Comparison of ENCODE assay signal across 19 cellular contexts in the genomic region with DNA sequence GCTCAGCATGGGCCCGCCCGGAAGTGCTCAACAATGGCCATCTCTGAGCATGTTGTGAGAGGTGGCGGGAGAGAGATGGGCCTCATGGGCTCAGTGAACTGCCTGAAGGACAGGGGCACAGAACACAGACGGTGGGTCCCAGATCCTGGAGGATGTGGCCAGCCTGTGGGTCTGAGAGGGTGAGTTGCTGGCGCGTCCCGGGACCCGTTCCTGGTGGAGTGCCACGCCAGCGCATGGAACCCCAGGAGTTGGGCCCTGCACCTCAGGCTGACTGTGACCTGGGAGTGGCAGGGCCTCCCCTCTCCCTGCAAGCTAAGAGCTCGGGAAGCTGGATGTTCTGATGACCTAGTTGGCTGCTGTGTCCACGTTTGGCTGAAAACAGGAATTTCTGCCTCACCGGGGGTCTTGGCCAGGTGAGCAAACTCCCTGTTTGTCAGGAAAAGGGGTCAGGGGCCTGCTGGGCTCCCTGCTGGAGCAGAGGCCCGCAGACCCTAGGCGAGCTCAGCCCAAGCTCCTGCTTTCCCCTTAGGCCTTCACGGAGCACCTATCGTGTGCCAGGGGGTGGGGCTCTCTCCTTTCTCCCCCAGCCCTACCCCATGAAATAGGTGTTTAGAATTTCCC. TPM values are rescaled to one million over a fixed set of nuclear protein-coding genes. Genes with fewer than 3 reads are reported as not detected.
A peak's percentile ranks its signal among the peaks of the same experiment; 100 is the strongest.
DNase-seq lines count a peak whose midpoint lies in the region; TF ChIP-seq lines count a peak whose summit lies in the region.
"Had no signal": no experiment of that assay in that cellular context is flagged by ENCODE, and none has a peak within 500 bp of the region (broad histone marks: within the 10 kb centered on the region; RNA-seq: fewer than 3 reads in every experiment).

No MANE protein-coding gene starts in this region.

- H3K4me1 ChIP-seq in neural progenitor cell (no peaks in the 10 kb centered on the region), transverse colon (peaks cover 5 to 36% (median 26%) of the 10 kb centered on the region in 4 donors), SK-N-SH (ENCODE audit: control insufficient read depth in 1 of 2, insufficient read depth in 2 of 2, low read depth in 1 of 2, low read length in 1 of 2) (no peaks in the 10 kb centered on the region)
- H3K4me1 ChIP-seq: A549 had no signal

- peak; percentile 49 for DNase-seq in activated effector memory CD4-positive, alpha-beta T cell treated with anti-CD3 and anti-CD28 coated beads, Interleukin-2, amount 50 U/mL, for 16 hours
- DNase-seq in activated effector memory CD4-positive, alpha-beta T cell treated with Interleukin-2 at 50 U/mL for 16 hours, result no peak
- DNase-seq in glutamatergic neuron (peak; percentile 10), neural progenitor cell (ENCODE audit: low spot score) (no peak), transverse colon (no peak), SK-N-SH (no peak), Kasumi-1 (lab: John Stamatoyannopoulos, UW) (no peak), GM10248 (ENCODE audit: extremely low spot score) (no peak)
- DNase-seq: activated CD4-positive, alpha-beta T cell treated with anti-CD3 and anti-CD28 coated beads, Interleukin-2, amount 10 ng/mL, durations not matched to agents 24 days and 14 days; amniotic stem cell; CD8-positive, alpha-beta memory T cell; NCI-H446 treated with DMSO at 0.1 percent for 48 hours; T-helper 9 cell had no signal

- no peaks in the 10 kb centered on the region for H3K9me2 ChIP-seq in SK-N-SH

- CTCF ChIA-PET in SK-N-SH (lab: Yijun Ruan, JAX), result interaction anchor here (1.0 to 1.2 kb wide), 2 partner anchors 15 to 28 kb away, joined by 3 read pairs; a partner anchor contains a TSS
- CTCF ChIA-PET in GM10248 (lab: Yijun Ruan, JAX), result interaction anchor here (1.9 to 3.0 kb wide), 2 partner anchors 10 to 24 kb away, joined by 8 read pairs; no protein-coding TSS in a partner anchor

- H3K36me3 Mint-ChIP-seq in glutamatergic neuron (ENCODE audit: unreplicated experiment), result no peaks in the 10 kb centered on the region
- no peaks in the 10 kb centered on the region for H3K36me3 Mint-ChIP-seq in neural progenitor cell
- H3K36me3 Mint-ChIP-seq: CD8-positive, alpha-beta memory T cell had no signal

- H3K27ac Mint-ChIP-seq in glutamatergic neuron (ENCODE audit: unreplicated experiment) (no peak overlapping the region), neural progenitor cell (peak overlapping the region; percentile 60)
- H3K27ac Mint-ChIP-seq: activated CD4-positive, alpha-beta T cell treated with anti-CD3 and anti-CD28 coated beads, Interleukin-2, amount 10 ng/mL, durations not matched to agents 24 days and 14 days; CD8-positive, alpha-beta memory T cell had no signal

- WGBS in transverse colon (ENCODE audit: low coverage in 1 of 2), 2 donors, result 75 to 78% methylated on average over 4 to 17 of the region's 17 CpGs
- 79% methylated on average over 17 of the region's 17 CpGs for WGBS in SK-N-SH (ENCODE audit: low lambda C conversion rate)

- H3K9me3 Mint-ChIP-seq in glutamatergic neuron (ENCODE audit: unreplicated experiment) (peaks cover 4% of the 10 kb centered on the region), neural progenitor cell (no peaks in the 10 kb centered on the region)
- H3K9me3 Mint-ChIP-seq: activated CD4-positive, alpha-beta T cell treated with anti-CD3 and anti-CD28 coated beads, Interleukin-2, amount 10 ng/mL, durations not matched to agents 24 days and 14 days; CD8-positive, alpha-beta memory T cell; stimulated activated naive CD8-positive, alpha-beta T cell treated with anti-CD3 and anti-CD28 coated beads, Interleukin-15, amount 100 ng/mL, for 72 hours had no signal

- no peak overlapping the region for H3K4me2 ChIP-seq in neural progenitor cell
- no peak overlapping the region for H3K4me2 ChIP-seq in SK-N-SH
- H3K4me2 ChIP-seq: A549 had no signal

- H2AFZ ChIP-seq in neural progenitor cell (replicated peaks), result no peak overlapping the region
- no peak overlapping the region for H2AFZ ChIP-seq in SK-N-SH (ENCODE audit: low read depth)

- no peak overlapping the region for H3K27ac ChIP-seq in neural progenitor cell
- peak overlapping the region; percentile 72 to 79 (median 74) for H3K27ac ChIP-seq in transverse colon
- H3K27ac ChIP-seq in SK-N-SH (ENCODE audit: low read depth in 2 of 2, low read length in 1 of 2), result no peak overlapping the region
- H3K27ac ChIP-seq: A549, neutrophil had no signal

- H3K27me3 Mint-ChIP-seq in glutamatergic neuron (ENCODE audit: unreplicated experiment) (peaks cover 3% of the 10 kb centered on the region), neural progenitor cell (ENCODE audit: insufficient read depth, low read depth) (peaks cover 12% of the 10 kb centered on the region)

- TF ChIP-seq EP300 in transverse colon (IDR thresholded peaks at IDR 0.05; ENCODE audit: low read depth) (no peak), SK-N-SH (IDR thresholded peaks at IDR 0.05; ENCODE audit: borderline replicate concordance in 1 of 2, low read depth in 1 of 2, low read length in 1 of 2) (no peak)

- H3K4me3 Mint-ChIP-seq in glutamatergic neuron (ENCODE audit: unreplicated experiment) (no peak overlapping the region), neural progenitor cell (no peak overlapping the region)
- H3K4me3 Mint-ChIP-seq: activated CD4-positive, alpha-beta T cell treated with anti-CD3 and anti-CD28 coated beads, Interleukin-2, amount 10 ng/mL, durations not matched to agents 24 days and 14 days; CD8-positive, alpha-beta memory T cell; stimulated activated naive CD8-positive, alpha-beta T cell treated with anti-CD3 and anti-CD28 coated beads, Interleukin-15, amount 100 ng/mL, for 72 hours had no signal

- POLR2A ChIA-PET in SK-N-SH (lab: Yijun Ruan, JAX) (no interaction called here), GM10248 (lab: Yijun Ruan, JAX) (no interaction called here)

- no peak overlapping the region for H3K4me3 ChIP-seq in neural progenitor cell
- H3K4me3 ChIP-seq in transverse colon, result no peak overlapping the region
- H3K4me3 ChIP-seq in SK-N-SH (ENCODE audit: low read depth in 2 of 2, low read length in 1 of 2), result no peak overlapping the region
- H3K4me3 ChIP-seq: A549, GM12878, K562, lung had no signal

- intact Hi-C loops in transverse colon (cut with DNase I; ENCODE audit: low total_unique reads), result no loop called here

- TF ChIP-seq POLR2A in transverse colon (IDR thresholded peaks at IDR 0.05), result no peak

- TF ChIP-seq RAD21 in SK-N-SH (IDR thresholded peaks at IDR 0.05; ENCODE audit: low read length), result no peak

- H3K9ac ChIP-seq in neural progenitor cell (no peak overlapping the region), SK-N-SH (no peak overlapping the region)

- H3K79me2 ChIP-seq in neural progenitor cell (ENCODE audit: low read depth) (no peaks in the 10 kb centered on the region), SK-N-SH (ENCODE audit: insufficient read depth) (no peaks in the 10 kb centered on the region)

- no peaks in the 10 kb centered on the region for H3F3A ChIP-seq in neural progenitor cell (ENCODE audit: low read depth)
- H3F3A ChIP-seq in SK-N-SH (replicated peaks; ENCODE audit: insufficient read depth), result no peaks in the 10 kb centered on the region

- H3K36me3 ChIP-seq in neural progenitor cell (no peaks in the 10 kb centered on the region), transverse colon (no peaks in the 10 kb centered on the region), SK-N-SH (replicated peaks in 1 of 2; ENCODE audit: control insufficient read depth in 1 of 2, insufficient read depth in 2 of 2, low read length in 1 of 2) (no peaks in the 10 kb centered on the region)
- H3K36me3 ChIP-seq: neutrophil had no signal

- H4K20me1 ChIP-seq in neural progenitor cell (ENCODE audit: low read depth) (no peaks in the 10 kb centered on the region), SK-N-SH (ENCODE audit: insufficient read depth) (no peaks in the 10 kb centered on the region)

- H3K27me3 ChIP-seq in neural progenitor cell (no peaks in the 10 kb centered on the region), transverse colon (no peaks in the 10 kb centered on the region), SK-N-SH (ENCODE audit: insufficient read depth) (no peaks in the 10 kb centered on the region)

- TF ChIP-seq CTCF in glutamatergic neuron (IDR thresholded peaks at IDR 0.05; ENCODE audit: partially characterized antibody, unreplicated experiment) (no peak), neural progenitor cell (IDR thresholded peaks at IDR 0.05) (no peak), transverse colon (IDR thresholded peaks at IDR 0.05) (no peak), SK-N-SH (IDR thresholded peaks at IDR 0.05) (no peak), GM10248 (IDR thresholded peaks at IDR 0.05; ENCODE audit: control extremely low read depth, extremely low read depth, low read depth, missing control alignments) (no peak)

- H3K9me3 ChIP-seq in neural progenitor cell (ENCODE audit: low read depth) (no peaks in the 10 kb centered on the region), transverse colon (no peaks in the 10 kb centered on the region), SK-N-SH (no peaks in the 10 kb centered on the region)
- H3K9me3 ChIP-seq: A549, neutrophil had no signal

- in situ Hi-C loops in transverse colon (cut with MboI; ENCODE audit: low pct_ligation_motif_present in 1 of 4, low pct_unique_long_range_greater_than_20kb in 1 of 4, low sequenced_read_pairs in 3 of 4), result no loop called here

- H3K4me1 Mint-ChIP-seq in glutamatergic neuron (ENCODE audit: low read depth, unreplicated experiment) (no peaks in the 10 kb centered on the region), neural progenitor cell (peaks cover 19% of the 10 kb centered on the region)
- H3K4me1 Mint-ChIP-seq: CD8-positive, alpha-beta memory T cell had no signal

TF ChIP-seq in SK-N-SH, 30 proteins besides CTCF, POLR2A, EP300 and RAD21 (continues in another document):
- TF ChIP-seq, protein P1, sequence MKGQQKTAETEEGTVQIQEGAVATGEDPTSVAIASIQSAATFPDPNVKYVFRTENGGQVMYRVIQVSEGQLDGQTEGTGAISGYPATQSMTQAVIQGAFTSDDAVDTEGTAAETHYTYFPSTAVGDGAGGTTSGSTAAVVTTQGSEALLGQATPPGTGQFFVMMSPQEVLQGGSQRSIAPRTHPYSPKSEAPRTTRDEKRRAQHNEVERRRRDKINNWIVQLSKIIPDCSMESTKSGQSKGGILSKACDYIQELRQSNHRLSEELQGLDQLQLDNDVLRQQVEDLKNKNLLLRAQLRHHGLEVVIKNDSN (IDR thresholded peaks at IDR 0.05; ENCODE audit: borderline replicate concordance, low read depth), result no peak
- no peak for TF ChIP-seq SMC3 (IDR thresholded peaks at IDR 0.05; ENCODE audit: low read depth, low read length)

RNA-seq across cellular contexts. Expression of a gene that starts 15.0 kb away (rescaled TPM):
- total RNA-seq in glutamatergic neuron (ENCODE audit: unreplicated experiment), result 0.39 TPM
- total RNA-seq in neural progenitor cell (ENCODE audit: low replicate concordance), result 0.21 and 1.1 TPM in 2 replicates
- total RNA-seq in transverse colon, result 10 to 100 TPM in 1 of 4 donors, 1 to 10 TPM in 3; 5.1 to 11.5 (median 9.1) TPM
- polyA plus RNA-seq in SK-N-SH (2012; rRNA removed), result 0.19 and 0.43 TPM in 2 replicates
- 0.28 and 0.30 TPM in 2 replicates for polyA plus RNA-seq in SK-N-SH (2012; cell fraction: cytosol; rRNA removed)
- 0.42 and 0.57 TPM in 2 replicates for polyA plus RNA-seq in SK-N-SH (2012; cell fraction: nucleus; rRNA removed)

Comparison
In these comparisons a context has a peak if more than half of its experiments do, and no peak if none do; other contexts are left out.
1. DNase-seq: peak in activated effector memory CD4-positive, alpha-beta T cell treated with anti-CD3 and anti-CD28 coated beads, Interleukin-2, amount 50 U/mL, for 16 hours (single experiment) and glutamatergic neuron (single experiment); none in activated effector memory CD4-positive, alpha-beta T cell treated with Interleukin-2 at 50 U/mL for 16 hours (single experiment), neural progenitor cell (single experiment), transverse colon (single experiment), SK-N-SH (single experiment), Kasumi-1 (0 of 2) and GM10248 (single experiment).
2. H3K27ac ChIP-seq: peak in transverse colon (4 of 4); none in neural progenitor cell (single experiment) and SK-N-SH (0 of 2).